Comparison of ENCODE assay signal across 12 cellular contexts in the genomic region with DNA sequence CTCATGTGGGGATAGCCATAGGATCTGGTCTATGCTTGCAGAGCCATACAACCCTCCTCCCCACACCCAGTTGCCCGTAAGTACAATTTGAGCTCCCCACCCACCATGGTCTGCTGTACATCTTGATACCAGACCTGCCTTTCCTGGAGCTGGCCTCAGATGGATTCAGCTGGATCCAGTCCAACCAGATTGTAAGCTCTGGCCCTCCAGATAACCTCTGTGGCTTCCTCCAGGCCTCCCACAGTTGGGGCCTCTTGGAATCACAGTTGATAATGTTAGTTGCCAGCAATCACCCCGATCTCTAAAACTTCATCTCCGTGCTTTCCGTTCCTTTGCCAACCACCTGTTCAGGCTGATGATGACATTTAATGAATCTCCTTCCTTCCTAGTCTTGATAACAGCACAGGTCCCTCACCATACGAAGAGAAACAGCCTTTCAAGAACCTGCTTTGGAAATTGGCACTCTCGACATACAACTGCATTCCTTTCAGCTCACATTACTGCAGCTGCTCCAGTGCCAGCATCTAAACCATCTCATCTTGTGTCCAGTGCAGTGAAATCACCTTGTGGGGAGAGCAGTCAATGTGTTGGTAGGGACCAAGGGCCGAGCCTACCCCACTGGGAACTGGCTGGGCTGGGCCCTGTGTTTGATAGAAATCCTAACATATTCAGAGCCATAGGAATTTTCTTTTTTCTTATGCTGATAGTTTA. TPM values are rescaled to one million over a fixed set of nuclear protein-coding genes. Genes with fewer than 3 reads are reported as not detected.
DNase-seq lines count a peak whose midpoint lies in the region; ATAC-seq and TF ChIP-seq lines count a peak whose summit lies in the region.
"Had no signal": no experiment of that assay in that cellular context is flagged by ENCODE, and none has a peak within 500 bp of the region (broad histone marks: within the 10 kb centered on the region; RNA-seq: fewer than 3 reads in every experiment).

No MANE protein-coding gene starts in this region.

- DNase-seq in CMK (ENCODE audit: low read depth) (peak; percentile 64), astrocyte of the hippocampus (ENCODE audit: low read depth, low spot score) (peak; percentile 52), lower lobe of right lung (no peak), middle frontal gyrus (ENCODE audit: extremely low spot score, low spot score) (no peak), cortex of kidney (lab: John Stamatoyannopoulos, UW) (no peak)
- no peak for DNase-seq in activated CD8-positive, alpha-beta T cell treated with anti-CD3 and anti-CD28 coated beads for 36 hours
- DNase-seq: CD4-positive, alpha-beta T cell; head of caudate nucleus; NCI-H526 treated with DMSO at 0.1 percent for 48 hours had no signal

- H3K27ac ChIP-seq in HUES48 (ENCODE audit: low read depth, low read length) (peak overlapping the region; percentile 87), lower lobe of right lung (no peak overlapping the region)

- H3K36me3 ChIP-seq in HUES48 (ENCODE audit: control insufficient read depth, insufficient read depth, low read length) (no peaks in the 10 kb centered on the region), lower lobe of right lung (no peaks in the 10 kb centered on the region)

- H3K4me1 ChIP-seq in HUES48 (ENCODE audit: control insufficient read depth, insufficient read depth, low read length): peaks cover 32% of the 10 kb centered on the region
- peaks cover 7% of the 10 kb centered on the region for H3K4me1 ChIP-seq in lower lobe of right lung

- H3K27me3 ChIP-seq in HUES48 (ENCODE audit: control insufficient read depth, insufficient read depth, low read length): no peaks in the 10 kb centered on the region
- no peaks in the 10 kb centered on the region for H3K27me3 ChIP-seq in lower lobe of right lung (ENCODE audit: low read depth)

- POLR2A ChIA-PET in activated CD8-positive, alpha-beta T cell treated with anti-CD3 and anti-CD28 coated beads for 36 hours (lab: Charles Lee): interaction anchor here (0.7 kb wide), 1 partner anchor 1096 kb away, joined by 3 read pairs; no protein-coding TSS in a partner anchor

- no peak overlapping the region for H3K4me3 Mint-ChIP-seq in activated CD8-positive, alpha-beta T cell treated with anti-CD3 and anti-CD28 coated beads for 36 hours
- H3K4me3 Mint-ChIP-seq: CD4-positive, alpha-beta T cell had no signal

- H3K4me1 Mint-ChIP-seq in activated CD8-positive, alpha-beta T cell treated with anti-CD3 and anti-CD28 coated beads for 36 hours (ENCODE audit: low read depth): peaks cover 7% of the 10 kb centered on the region

- CTCF ChIA-PET in activated CD8-positive, alpha-beta T cell treated with anti-CD3 and anti-CD28 coated beads for 36 hours (lab: Charles Lee): interaction anchor here (1.0 to 7.9 kb wide), 9 partner anchors 10 to 999 kb away, joined by 3 to 72 read pairs (median 4); no protein-coding TSS in a partner anchor

- H3K9me3 Mint-ChIP-seq in activated CD8-positive, alpha-beta T cell treated with anti-CD3 and anti-CD28 coated beads for 36 hours: no peaks in the 10 kb centered on the region
- H3K9me3 Mint-ChIP-seq: CD4-positive, alpha-beta T cell had no signal

- no peak for TF ChIP-seq CTCF in lower lobe of right lung (IDR thresholded peaks at IDR 0.05)
- TF ChIP-seq CTCF in activated CD8-positive, alpha-beta T cell treated with anti-CD3 and anti-CD28 coated beads for 36 hours (IDR thresholded peaks at IDR 0.05): no peak

- H3K36me3 Mint-ChIP-seq in activated CD8-positive, alpha-beta T cell treated with anti-CD3 and anti-CD28 coated beads for 36 hours (ENCODE audit: low read depth): no peaks in the 10 kb centered on the region

- H3K27me3 Mint-ChIP-seq in activated CD8-positive, alpha-beta T cell treated with anti-CD3 and anti-CD28 coated beads for 36 hours: no peaks in the 10 kb centered on the region
- H3K27me3 Mint-ChIP-seq: CD4-positive, alpha-beta T cell had no signal

- H3K9ac ChIP-seq in HUES48 (ENCODE audit: low read depth, low read length): peak overlapping the region; percentile 38

- no peaks in the 10 kb centered on the region for H3K9me3 ChIP-seq in HUES48 (ENCODE audit: control insufficient read depth, insufficient read depth, low read length)
- H3K9me3 ChIP-seq in lower lobe of right lung: no peaks in the 10 kb centered on the region

- no peak overlapping the region for H3K27ac Mint-ChIP-seq in activated CD8-positive, alpha-beta T cell treated with anti-CD3 and anti-CD28 coated beads for 36 hours
- H3K27ac Mint-ChIP-seq: CD4-positive, alpha-beta T cell had no signal

- H3K4me3 ChIP-seq in HUES48 (ENCODE audit: low read depth, low read length) (peak overlapping the region; percentile 55), lower lobe of right lung (no peak overlapping the region)

- ATAC-seq in lower lobe of right lung (peak; percentile 21 to 61), GM19463 (IDR thresholded peaks at IDR 0.05; ENCODE audit: unreplicated experiment) (no peak)
- no peak for ATAC-seq in activated CD8-positive, alpha-beta T cell treated with anti-CD3 and anti-CD28 coated beads for 36 hours
- ATAC-seq: HCT116 had no signal

- intact Hi-C loops in lower lobe of right lung (cut with DNase I): loop anchor here (10.0 kb wide), 1 partner anchor 617 kb away; no protein-coding TSS in a partner anchor
- intact Hi-C loops in activated CD8-positive, alpha-beta T cell treated with anti-CD3 and anti-CD28 coated beads for 36 hours (cut with micrococcal nuclease): loop anchor here (5.0 kb wide), 4 partner anchors 614 to 999 kb away; no protein-coding TSS in a partner anchor

RNA-seq across cellular contexts. Expression of a gene that starts 15.1 kb away (rescaled TPM):
- 19.9 TPM for total RNA-seq in lower lobe of right lung
- total RNA-seq in activated CD8-positive, alpha-beta T cell treated with anti-CD3 and anti-CD28 coated beads for 36 hours: 10 to 100 TPM; 30.6 to 30.8 TPM

Comparison
In these comparisons a context has a peak if more than half of its experiments do, and no peak if none do; other contexts are left out.
1. DNase-seq: peak in CMK (single experiment) and astrocyte of the hippocampus (single experiment); none in lower lobe of right lung (single experiment), middle frontal gyrus (single experiment), activated CD8-positive, alpha-beta T cell treated with anti-CD3 and anti-CD28 coated beads for 36 hours (single experiment) and cortex of kidney (single experiment).
2. ATAC-seq: peak in lower lobe of right lung (2 of 2); none in GM19463 (single experiment) and activated CD8-positive, alpha-beta T cell treated with anti-CD3 and anti-CD28 coated beads for 36 hours (single experiment).